ENCODE assay signal across 29 cellular contexts in the genomic region with DNA sequence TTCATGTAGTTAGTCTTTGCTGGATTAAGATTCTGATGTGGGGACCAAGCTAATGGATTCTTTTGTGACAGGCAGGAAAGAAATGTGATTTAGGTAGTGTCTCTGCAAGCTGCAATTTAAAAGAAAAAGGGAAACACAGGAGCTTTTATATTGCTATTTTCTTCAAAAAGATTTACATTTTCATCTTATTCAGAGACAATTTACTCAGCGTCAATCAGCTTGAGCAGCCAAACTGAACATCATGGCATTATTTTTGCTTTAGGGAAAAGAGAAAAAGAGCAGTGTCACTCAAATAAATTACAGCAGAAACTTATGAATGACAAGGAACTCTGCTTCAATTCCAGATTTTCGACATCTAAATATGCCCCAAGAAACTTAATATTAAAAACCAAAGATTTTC.
"Had no signal": no experiment of that assay in that cellular context is flagged by ENCODE, and none has a peak within 500 bp of the region (broad histone marks: within the 10 kb centered on the region; RNA-seq: fewer than 3 reads in every experiment).

No MANE protein-coding gene starts in this region.

- H2AFZ ChIP-seq: parathyroid adenoma had no signal

- H3K9me3 ChIP-seq: ovary, psoas muscle, right lobe of liver, sigmoid colon, stomach, thoracic aorta, tibial artery, transverse colon, upper lobe of right lung, uterus had no signal

- H3K4me1 Mint-ChIP-seq: naive B cell; naive thymus-derived CD8-positive, alpha-beta T cell; neural crest cell; stimulated activated effector memory CD8-positive, alpha-beta T cell treated with anti-CD3 and anti-CD28 coated beads, Interleukin-12 subunit alpha, Interleukin-12 subunit beta, amount 100 ng/mL, for 72 hours; stimulated activated naive B cell treated with anti-CD40 and anti-IgM and Interleukin-4, amounts not matched to agents 10 μg/mL and 1 μg/mL and 100 μg/mL, for 72 hours had no signal

- H3K36me3 ChIP-seq: ovary, right lobe of liver, sigmoid colon, stomach, thoracic aorta, transverse colon, upper lobe of right lung, uterus had no signal

- H3K9me3 Mint-ChIP-seq: natural killer cell treated with Interleukin-12 subunit alpha and Interleukin-12 subunit beta and Interleukin-15 and Interleukin-18, amount 100 ng/mL, for 72 hours; stimulated activated effector memory CD8-positive, alpha-beta T cell treated with anti-CD3 and anti-CD28 coated beads, Interleukin-12 subunit alpha, Interleukin-12 subunit beta, amount 100 ng/mL, for 72 hours; stimulated activated naive B cell treated with anti-CD40 and anti-IgM and Interleukin-4, amounts not matched to agents 10 μg/mL and 1 μg/mL and 100 μg/mL, for 72 hours; stimulated activated naive CD8-positive, alpha-beta T cell treated with anti-CD3 and anti-CD28 coated beads, Interleukin-15, Interleukin-2, amounts not matched to agents 100 ng/mL and 50 ng/mL, for 24 hours; type B pancreatic cell had no signal

- H3K4me1 ChIP-seq: parathyroid adenoma, psoas muscle, right lobe of liver, stomach, transverse colon, uterus had no signal

- ATAC-seq: naive thymus-derived CD8-positive, alpha-beta T cell; natural killer cell treated with Interleukin-12 subunit alpha and Interleukin-12 subunit beta and Interleukin-15 and Interleukin-18, amount 100 ng/mL, for 72 hours; psoas muscle; right cardiac atrium; right lobe of liver; stimulated activated effector memory CD8-positive, alpha-beta T cell treated with anti-CD3 and anti-CD28 coated beads, Interleukin-12 subunit alpha, Interleukin-12 subunit beta, amount 100 ng/mL, for 72 hours; stimulated activated naive B cell treated with anti-CD40 and anti-IgM and Interleukin-4, amounts not matched to agents 10 μg/mL and 1 μg/mL and 100 μg/mL, for 72 hours; upper lobe of right lung had no signal

- H3K4me3 ChIP-seq: ovary, psoas muscle, right lobe of liver, sigmoid colon, stomach, thoracic aorta, tibial artery, transverse colon, upper lobe of right lung, uterus had no signal

- DNase-seq: naive B cell; naive thymus-derived CD8-positive, alpha-beta T cell; occipital lobe; ovary; posterior cingulate gyrus; psoas muscle; right cardiac atrium; right lobe of liver; sigmoid colon; small intestine; stimulated activated CD4-positive, alpha-beta T cell treated with anti-CD3 and anti-CD28 coated beads, Interleukin-15, amount 100 ng/mL, for 24 hours; stimulated activated CD4-positive, alpha-beta T cell treated with anti-CD3 and anti-CD28 coated beads, Interleukin-2, amount 100 ng/mL, for 24 hours; stimulated activated CD4-positive, alpha-beta T cell treated with anti-CD3 and anti-CD28 coated beads, Interleukin-2, amount 100 ng/mL, for 48 hours; stimulated activated CD4-positive, alpha-beta T cell treated with anti-CD3 and anti-CD28 coated beads, Interleukin-4, amount 100 ng/mL, for 24 hours; stimulated activated naive B cell treated with anti-CD40 and anti-IgM and Interleukin-4, amounts not matched to agents 10 μg/mL and 1 μg/mL and 100 μg/mL, for 72 hours; stimulated activated naive CD4-positive, alpha-beta T cell treated with Interleukin-2 at 50 U/mL for 16 hours; stomach; tibial artery; transverse colon; upper lobe of right lung; uterus had no signal

- H3K27me3 ChIP-seq: ovary, right lobe of liver, sigmoid colon, stomach, tibial artery, transverse colon, upper lobe of right lung, uterus had no signal

- H3K27ac ChIP-seq: ovary, parathyroid adenoma, psoas muscle, right lobe of liver, sigmoid colon, stomach, thoracic aorta, tibial artery, transverse colon, upper lobe of right lung, uterus had no signal

- H3K27ac Mint-ChIP-seq: naive B cell; naive thymus-derived CD8-positive, alpha-beta T cell; natural killer cell treated with Interleukin-12 subunit alpha and Interleukin-12 subunit beta and Interleukin-15 and Interleukin-18, amount 100 ng/mL, for 72 hours; progenitor cell of endocrine pancreas; stimulated activated effector memory CD8-positive, alpha-beta T cell treated with anti-CD3 and anti-CD28 coated beads, Interleukin-12 subunit alpha, Interleukin-12 subunit beta, amount 100 ng/mL, for 72 hours; stimulated activated naive B cell treated with anti-CD40 and anti-IgM and Interleukin-4, amounts not matched to agents 10 μg/mL and 1 μg/mL and 100 μg/mL, for 72 hours; stimulated activated naive CD8-positive, alpha-beta T cell treated with anti-CD3 and anti-CD28 coated beads, Interleukin-15, Interleukin-2, amounts not matched to agents 100 ng/mL and 50 ng/mL, for 24 hours; type B pancreatic cell had no signal

- H3K9ac ChIP-seq: parathyroid adenoma had no signal

- H3K27me3 Mint-ChIP-seq: progenitor cell of endocrine pancreas had no signal

- H3K79me2 ChIP-seq: parathyroid adenoma had no signal

- H3K36me3 Mint-ChIP-seq: natural killer cell treated with Interleukin-12 subunit alpha and Interleukin-12 subunit beta and Interleukin-15 and Interleukin-18, amount 100 ng/mL, for 72 hours; stimulated activated effector memory CD8-positive, alpha-beta T cell treated with anti-CD3 and anti-CD28 coated beads, Interleukin-12 subunit alpha, Interleukin-12 subunit beta, amount 100 ng/mL, for 72 hours; stimulated activated naive B cell treated with anti-CD40 and anti-IgM and Interleukin-4, amounts not matched to agents 10 μg/mL and 1 μg/mL and 100 μg/mL, for 72 hours had no signal

- H3K4me3 Mint-ChIP-seq: naive B cell; naive thymus-derived CD8-positive, alpha-beta T cell; natural killer cell treated with Interleukin-12 subunit alpha and Interleukin-12 subunit beta and Interleukin-15 and Interleukin-18, amount 100 ng/mL, for 72 hours; neural crest cell; stimulated activated effector memory CD8-positive, alpha-beta T cell treated with anti-CD3 and anti-CD28 coated beads, Interleukin-12 subunit alpha, Interleukin-12 subunit beta, amount 100 ng/mL, for 72 hours; stimulated activated naive B cell treated with anti-CD40 and anti-IgM and Interleukin-4, amounts not matched to agents 10 μg/mL and 1 μg/mL and 100 μg/mL, for 72 hours; stimulated activated naive CD8-positive, alpha-beta T cell treated with anti-CD3 and anti-CD28 coated beads, Interleukin-15, Interleukin-2, amounts not matched to agents 100 ng/mL and 50 ng/mL, for 24 hours; type B pancreatic cell had no signal
